Comparison of ENCODE assay signal across 1 cellular context in genomic region chr3:53026423-53027162, GRCh38.
TF ChIP-seq lines count a peak whose summit lies in the region.

No MANE protein-coding gene starts in this region.

TF ChIP-seq in GM12878, 131 proteins besides CTCF, POLR2A, EP300 and RAD21:
- TF ChIP-seq SMAD5 (IDR thresholded peaks at IDR 0.05; ENCODE audit: low read depth) (no peak), RAD51 (IDR thresholded peaks at IDR 0.05) (no peak), REST (IDR thresholded peaks at IDR 0.05; ENCODE audit: low read depth, low read length) (no peak), SPI1 (IDR thresholded peaks at IDR 0.05; ENCODE audit: borderline replicate concordance, insufficient read depth, low read depth, low read length) (no peak), ASH2L (IDR thresholded peaks at IDR 0.05; ENCODE audit: borderline replicate concordance, low read depth) (no peak)
